10 cellular contexts compared by ENCODE assay signal in genomic region chr7:99224263-99224947, GRCh38. TPM values are rescaled to one million over a fixed set of nuclear protein-coding genes. Genes with fewer than 3 reads are reported as not detected.
DNase-seq lines count a peak whose midpoint lies in the region; ATAC-seq and TF ChIP-seq lines count a peak whose summit lies in the region.
"Had no signal": no experiment of that assay in that cellular context is flagged by ENCODE, and none has a peak within 500 bp of the region (broad histone marks: within the 10 kb centered on the region; RNA-seq: fewer than 3 reads in every experiment).

No MANE protein-coding gene starts in this region.

- in situ Hi-C loops in astrocyte of the spinal cord (cut with HindIII; ENCODE audit: low sequenced_read_pairs): no loop called here

- no peaks in the 10 kb centered on the region for H3K79me2 ChIP-seq in MM.1S (ENCODE audit: low read length)

- H3K9me2 ChIP-seq in MM.1S (replicated peaks; ENCODE audit: insufficient read depth, low read length): no peaks in the 10 kb centered on the region

- intact Hi-C loops in psoas muscle (cut with DNase I): no loop called here

- H3K4me3 ChIP-seq in MM.1S (ENCODE audit: low read length): no peak overlapping the region
- no peak overlapping the region for H3K4me3 ChIP-seq in astrocyte of the spinal cord (ENCODE audit: low read depth, low read length)
- H3K4me3 ChIP-seq in psoas muscle: no peak overlapping the region
- H3K4me3 ChIP-seq in SJCRH30: no peak overlapping the region
- H3K4me3 ChIP-seq: skin epidermis had no signal

- H2AFZ ChIP-seq in MM.1S (ENCODE audit: low read length): no peak overlapping the region

- H3K27me3 ChIP-seq in MM.1S (replicated peaks; ENCODE audit: insufficient read depth, low read length) (no peaks in the 10 kb centered on the region), psoas muscle (ENCODE audit: insufficient read depth in 3 of 3, low read length in 2 of 3) (no peaks in the 10 kb centered on the region), SJCRH30 (no peaks in the 10 kb centered on the region)

- no peak for TF ChIP-seq CTCF in MM.1S (IDR thresholded peaks at IDR 0.05; ENCODE audit: low read length)
- TF ChIP-seq CTCF in astrocyte of the spinal cord (IDR thresholded peaks at IDR 0.05; ENCODE audit: low read depth, low read length): no peak
- TF ChIP-seq CTCF in psoas muscle (IDR thresholded peaks at IDR 0.05): no peak

- DNase-seq in NCI-H748 (lab: John Stamatoyannopoulos, UW; ENCODE audit: unreplicated experiment) (peak; percentile 32), NCI-H748 treated with DMSO at 0.1 percent for 48 hours (lab: John Stamatoyannopoulos, UW) (no peak), MM.1S (no peak), astrocyte of the spinal cord (ENCODE audit: low read depth, low spot score) (peak; percentile 19), psoas muscle (no peak), NCI-H2227 treated with DMSO at 0.1 percent for 48 hours (lab: John Stamatoyannopoulos, UW) (no peak), SJCRH30 (no peak), GM19238 (ENCODE audit: insufficient read length, low spot score) (no peak)
- DNase-seq: Kasumi-1 had no signal

- H3K36me3 ChIP-seq in MM.1S (replicated peaks; ENCODE audit: insufficient read depth, low read length): no peaks in the 10 kb centered on the region
- no peaks in the 10 kb centered on the region for H3K36me3 ChIP-seq in psoas muscle (ENCODE audit: insufficient read depth in 1 of 2, low read depth in 1 of 2)
- H3K36me3 ChIP-seq in SJCRH30: no peaks in the 10 kb centered on the region

- no peak overlapping the region for H3K9ac ChIP-seq in MM.1S (ENCODE audit: low read length)

- H3K4me1 ChIP-seq in MM.1S (ENCODE audit: low read length) (no peaks in the 10 kb centered on the region; the same call in 1 of the 2 replicates), psoas muscle (no peaks in the 10 kb centered on the region), SJCRH30 (0 out of 2 replicates have a peak, but pooled peaks cover 3% of the 10 kb centered on the region)

- H3K27ac ChIP-seq in MM.1S (ENCODE audit: low read length): no peak overlapping the region
- H3K27ac ChIP-seq in psoas muscle: no peak overlapping the region
- no peak overlapping the region for H3K27ac ChIP-seq in SJCRH30

- H3K9me3 ChIP-seq in MM.1S (replicated peaks; ENCODE audit: insufficient read depth, low read length) (no peaks in the 10 kb centered on the region), psoas muscle (no peaks in the 10 kb centered on the region), SJCRH30 (replicated peaks) (no peaks in the 10 kb centered on the region)

- ATAC-seq in psoas muscle: peak; percentile 79 to 95 (median 90)

- H3F3A ChIP-seq in MM.1S (ENCODE audit: insufficient read depth, low read length): no peaks in the 10 kb centered on the region

- no peaks in the 10 kb centered on the region for H4K20me1 ChIP-seq in MM.1S (ENCODE audit: insufficient read depth, low read length)

- H3K4me2 ChIP-seq in MM.1S (ENCODE audit: low read depth, low read length): peak overlapping the region; percentile 49; the same call in 1 of the 2 replicates

- 56 to 65% (median 56%) methylated on average over 15 of the region's 15 CpGs for WGBS in psoas muscle, 3 donors

RNA-seq across cellular contexts. Expression of gene KPNA7, which starts 16.5 kb away (rescaled TPM):
- total RNA-seq in psoas muscle: not detected
- polyA plus RNA-seq in psoas muscle: not detected
- total RNA-seq in SJCRH30 (2014; rRNA removed; shearing (Covaris generic)): not detected in 2 replicates

RNA-seq across cellular contexts. Expression of gene MYH16, which starts 48.2 kb away (rescaled TPM):
- total RNA-seq in psoas muscle: not detected
- not detected for polyA plus RNA-seq in psoas muscle
- total RNA-seq in SJCRH30 (2014; rRNA removed; shearing (Covaris generic)): 0.12 TPM in 1 of 2 replicates, not detected in the other

Comparison
In these comparisons a context has a peak if more than half of its experiments do, and no peak if none do; other contexts are left out.
1. DNase-seq: peak in NCI-H748 (single experiment) and astrocyte of the spinal cord (single experiment); none in NCI-H748 treated with DMSO at 0.1 percent for 48 hours (single experiment), MM.1S (single experiment), psoas muscle (0 of 2), NCI-H2227 treated with DMSO at 0.1 percent for 48 hours (single experiment), SJCRH30 (0 of 2) and GM19238 (single experiment).